ENCODE assay signal across 20 cellular contexts in the genomic region with DNA sequence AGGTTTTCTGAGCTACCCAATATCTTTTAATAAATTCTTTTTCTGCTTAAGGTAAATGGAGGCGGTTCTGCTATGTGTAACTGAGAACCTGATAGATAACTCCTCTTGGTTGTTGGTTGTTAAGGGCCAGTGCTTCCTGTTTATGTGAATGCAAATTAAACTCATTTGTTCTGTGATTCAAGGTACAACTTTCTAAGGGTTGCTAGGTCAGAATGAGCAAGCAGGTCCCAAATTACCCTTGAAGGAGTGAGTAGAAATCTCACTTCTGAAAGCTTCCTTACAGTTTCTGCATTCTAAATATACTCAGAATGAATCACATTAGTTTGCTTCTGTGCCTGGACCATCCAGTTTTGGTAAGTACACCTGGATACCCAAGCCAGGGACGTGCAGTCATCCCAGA. TPM values are rescaled to one million over a fixed set of nuclear protein-coding genes. Genes with fewer than 3 reads are reported as not detected.
DNase-seq lines count a peak whose midpoint lies in the region; ATAC-seq and TF ChIP-seq lines count a peak whose summit lies in the region.
"Had no signal": no experiment of that assay in that cellular context is flagged by ENCODE, and none has a peak within 500 bp of the region (broad histone marks: within the 10 kb centered on the region; RNA-seq: fewer than 3 reads in every experiment).

No MANE protein-coding gene starts in this region.

- ATAC-seq in GM19023 (IDR thresholded peaks at IDR 0.05; ENCODE audit: unreplicated experiment) (peak; percentile 60), GM21786 (IDR thresholded peaks at IDR 0.05; ENCODE audit: unreplicated experiment) (peak; percentile 34), HG02981 (IDR thresholded peaks at IDR 0.05; ENCODE audit: unreplicated experiment) (peak; percentile 73), esophagus mucosa (peak; percentile 63), GM21528 (IDR thresholded peaks at IDR 0.05; ENCODE audit: low FRiP score, unreplicated experiment) (no peak)
- ATAC-seq: CD8-positive, alpha-beta T cell; left lung; PC-3 had no signal

- H3K4me3 ChIP-seq in right atrium auricular region (no peak overlapping the region), H7 (ENCODE audit: insufficient read depth, low read depth, low read length) (no peak overlapping the region)
- H3K4me3 ChIP-seq: colonic mucosa, left lung, prostate gland had no signal

- H3K36me3 ChIP-seq in right atrium auricular region (no peaks in the 10 kb centered on the region), H7 (replicated peaks; ENCODE audit: control insufficient read depth, insufficient read depth, low read length) (no peaks in the 10 kb centered on the region)
- H3K36me3 ChIP-seq: brain microvascular endothelial cell, colonic mucosa, left lung, prostate gland had no signal

- TF ChIP-seq CTCF in right atrium auricular region (IDR thresholded peaks at IDR 0.05) = no peak

- H3K4me1 ChIP-seq in right atrium auricular region = no peaks in the 10 kb centered on the region
- H3K4me1 ChIP-seq: colonic mucosa, left lung, prostate gland had no signal

- H3K27ac ChIP-seq in right atrium auricular region = no peak overlapping the region
- H3K27ac ChIP-seq: brain microvascular endothelial cell, colonic mucosa, left lung, prostate gland had no signal

- H3K9me3 ChIP-seq in right atrium auricular region = no peaks in the 10 kb centered on the region
- H3K9me3 ChIP-seq: colonic mucosa, left lung, prostate gland had no signal

- DNase-seq in right atrium auricular region (ENCODE audit: low spot score) (no peak), H7 (no peak), COLO829 (ENCODE audit: low spot score) (no peak)
- DNase-seq: activated CD4-positive, alpha-beta T cell treated with anti-CD3 and anti-CD28 coated beads for 1 hour; brain microvascular endothelial cell; CD8-positive, alpha-beta T cell; colonic mucosa; DND-41; endodermal cell; HCEC 1CT; left lung; NCI-H1694; NCI-H82; PC-3 had no signal

- no peaks in the 10 kb centered on the region for H3K27me3 ChIP-seq in right atrium auricular region
- H3K27me3 ChIP-seq in H7 (ENCODE audit: control insufficient read depth, insufficient read depth, low read length) = no peaks in the 10 kb centered on the region
- H3K27me3 ChIP-seq: brain microvascular endothelial cell, colonic mucosa, left lung had no signal

RNA-seq across cellular contexts. Expression of gene FAM78B, which starts 15.5 kb away (rescaled TPM):
- total RNA-seq in esophagus mucosa (0.88 TPM), right atrium auricular region (1 to 10 TPM; 1.8 to 2.9 TPM)
- 2.3 and 4.5 TPM in 2 replicates for total RNA-seq in H7 (2014; rRNA removed; shearing (Covaris generic))
- total RNA-seq: CD8-positive, alpha-beta T cell had no signal
